Comparison of ENCODE assay signal across 12 cellular contexts in the genomic region with DNA sequence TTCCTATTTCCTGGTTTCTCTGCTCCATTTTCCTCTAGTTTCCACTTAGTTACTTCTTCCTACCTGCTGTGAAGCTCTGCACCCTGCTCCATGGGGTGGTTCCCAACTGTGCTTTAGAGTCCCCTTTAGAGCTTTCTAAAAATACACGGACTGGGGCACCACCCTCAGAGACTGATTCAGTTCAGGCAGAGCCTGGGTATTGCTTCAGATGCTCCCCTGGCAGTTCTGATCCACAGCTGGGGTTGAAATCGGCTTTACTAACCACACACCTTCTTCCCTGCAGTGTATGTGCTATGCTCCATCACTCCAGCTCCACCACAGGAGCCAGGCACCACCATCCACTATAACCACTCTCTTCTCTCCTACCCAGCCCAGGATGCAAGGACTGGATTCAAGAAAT. TPM values are rescaled to one million over a fixed set of nuclear protein-coding genes. Genes with fewer than 3 reads are reported as not detected.
DNase-seq lines count a peak whose midpoint lies in the region; ATAC-seq and TF ChIP-seq lines count a peak whose summit lies in the region.
"Had no signal": no experiment of that assay in that cellular context is flagged by ENCODE, and none has a peak within 500 bp of the region (broad histone marks: within the 10 kb centered on the region; RNA-seq: fewer than 3 reads in every experiment).

No MANE protein-coding gene starts in this region.

- BruUV-seq in MCF 10A (replicated peaks; lab: Mats Ljungman, UMichigan): no TSS peak

- intact Hi-C loops in Right ventricle myocardium superior (cut with DNase I) (no loop called here), cardiac septum (cut with DNase I) (no loop called here), MCF 10A (cut with micrococcal nuclease) (no loop called here)

- no peak for TF ChIP-seq CTCF in chondrocyte (IDR thresholded peaks at IDR 0.05)
- no peak for TF ChIP-seq CTCF in MCF 10A (IDR thresholded peaks at IDR 0.05; ENCODE audit: unreplicated experiment)

- H3K9me3 Mint-ChIP-seq in chondrocyte (ENCODE audit: low read depth): no peaks in the 10 kb centered on the region
- H3K9me3 Mint-ChIP-seq in naive thymus-derived CD8-positive, alpha-beta T cell: no peaks in the 10 kb centered on the region
- H3K9me3 Mint-ChIP-seq in MCF 10A (ENCODE audit: unreplicated experiment): no peaks in the 10 kb centered on the region
- H3K9me3 Mint-ChIP-seq: activated B cell treated with CpG ODN at 0.5 μM for 24 hours; activated naive CD8-positive, alpha-beta T cell treated with anti-CD3 and anti-CD28 coated beads, Interleukin-2, amount 10 ng/mL, durations not matched to agents 7 days and 5 days; IgD-negative memory B cell had no signal

- H3K4me3 Mint-ChIP-seq in chondrocyte (ENCODE audit: unreplicated experiment) (no peak overlapping the region), MCF 10A (ENCODE audit: unreplicated experiment) (no peak overlapping the region)
- H3K4me3 Mint-ChIP-seq in naive thymus-derived CD8-positive, alpha-beta T cell: peak overlapping the region in 3 of 10 donors; percentile 29 to 44 (median 30)
- H3K4me3 Mint-ChIP-seq: activated B cell treated with CpG ODN at 0.5 μM for 24 hours; activated naive CD8-positive, alpha-beta T cell treated with anti-CD3 and anti-CD28 coated beads, Interleukin-2, amount 10 ng/mL, durations not matched to agents 7 days and 5 days; IgD-negative memory B cell had no signal

- CTCF ChIA-PET in MCF 10A (lab: Yijun Ruan, JAX): interaction anchor here (0.8 to 0.9 kb wide), 2 partner anchors 11 to 117 kb away, joined by 3 read pairs; no protein-coding TSS in a partner anchor

- H3K27ac Mint-ChIP-seq in chondrocyte (ENCODE audit: unreplicated experiment): peak overlapping the region; percentile 68
- H3K27ac Mint-ChIP-seq in naive thymus-derived CD8-positive, alpha-beta T cell: peak overlapping the region in 6 of 10 donors; percentile 37 to 84 (median 68)
- H3K27ac Mint-ChIP-seq in MCF 10A (ENCODE audit: low read depth, unreplicated experiment): no peak overlapping the region
- H3K27ac Mint-ChIP-seq: activated B cell treated with CpG ODN at 0.5 μM for 24 hours; activated naive CD8-positive, alpha-beta T cell treated with anti-CD3 and anti-CD28 coated beads, Interleukin-2, amount 10 ng/mL, durations not matched to agents 7 days and 5 days had no signal

- H3K27me3 Mint-ChIP-seq in chondrocyte (ENCODE audit: low read depth) (no peaks in the 10 kb centered on the region), MCF 10A (ENCODE audit: insufficient read depth, unreplicated experiment) (no peaks in the 10 kb centered on the region)
- H3K27me3 Mint-ChIP-seq in naive thymus-derived CD8-positive, alpha-beta T cell: no peaks in the 10 kb centered on the region
- H3K27me3 Mint-ChIP-seq: activated B cell treated with CpG ODN at 0.5 μM for 24 hours; activated naive CD8-positive, alpha-beta T cell treated with anti-CD3 and anti-CD28 coated beads, Interleukin-2, amount 10 ng/mL, durations not matched to agents 7 days and 5 days; IgD-negative memory B cell had no signal

- no peak for DNase-seq in Right ventricle myocardium superior
- no peak for DNase-seq in cardiac septum (ENCODE audit: low spot score)
- DNase-seq in chondrocyte (ENCODE audit: low spot score): no peak
- DNase-seq in naive thymus-derived CD8-positive, alpha-beta T cell: no peak
- DNase-seq in NCI-H1694 treated with DMSO at 0.1 percent for 48 hours (lab: John Stamatoyannopoulos, UW): no peak
- DNase-seq in MV-4-11 (lab: John Stamatoyannopoulos, UW): no peak
- no peak for DNase-seq in MCF 10A (ENCODE audit: unreplicated experiment)
- DNase-seq: activated B cell treated with CpG ODN at 0.5 μM for 24 hours; activated naive CD8-positive, alpha-beta T cell treated with anti-CD3 and anti-CD28 coated beads, Interleukin-2, amount 10 ng/mL, durations not matched to agents 7 days and 5 days; NCI-H1048 had no signal

- H3K4me1 Mint-ChIP-seq in chondrocyte (ENCODE audit: low read depth): peaks cover 52% of the 10 kb centered on the region
- H3K4me1 Mint-ChIP-seq in naive thymus-derived CD8-positive, alpha-beta T cell: peaks cover 55 to 93% (median 87%) of the 10 kb centered on the region in 4 donors
- H3K4me1 Mint-ChIP-seq in MCF 10A (ENCODE audit: insufficient read depth, unreplicated experiment): peaks cover 47% of the 10 kb centered on the region

- ATAC-seq in Right ventricle myocardium superior (ENCODE audit: poor library complexity): peak; percentile 9
- no peak for ATAC-seq in naive thymus-derived CD8-positive, alpha-beta T cell
- ATAC-seq in GM21717 (IDR thresholded peaks at IDR 0.05; ENCODE audit: unreplicated experiment): no peak

- POLR2A ChIA-PET in naive thymus-derived CD8-positive, alpha-beta T cell (lab: Charles Lee): interaction anchor here (2.0 kb wide), 1 partner anchor 12 kb away, joined by 6 read pairs; no protein-coding TSS in a partner anchor
- POLR2A ChIA-PET in MCF 10A (lab: Yijun Ruan, JAX): no interaction called here

- peaks cover 4% of the 10 kb centered on the region for H3K36me3 Mint-ChIP-seq in chondrocyte (ENCODE audit: low read depth)
- H3K36me3 Mint-ChIP-seq in naive thymus-derived CD8-positive, alpha-beta T cell: peaks cover 0 to 57% (median 0%) of the 10 kb centered on the region in 3 donors
- peaks cover 17% of the 10 kb centered on the region for H3K36me3 Mint-ChIP-seq in MCF 10A (ENCODE audit: insufficient read depth, unreplicated experiment)
- H3K36me3 Mint-ChIP-seq: IgD-negative memory B cell had no signal

RNA-seq across cellular contexts. Expression of a gene that starts 12.6 kb away (rescaled TPM):
- 118 TPM for total RNA-seq in Right ventricle myocardium superior
- total RNA-seq in cardiac septum: 180 TPM
- 112 to 117 TPM (median 116 TPM) in 3 replicates for total RNA-seq in chondrocyte
- 100 to 1,000 TPM; 129 to 131 TPM for total RNA-seq in naive thymus-derived CD8-positive, alpha-beta T cell
- 10 to 100 TPM; 81.3 to 88.1 (median 84.3) TPM for polyA plus RNA-seq in naive thymus-derived CD8-positive, alpha-beta T cell
- total RNA-seq in MCF 10A (2022): 150 and 159 TPM in 2 replicates
